In genomic region chr13:47481521-47481920, GRCh38 we compare ENCODE assay signal across 35 cellular contexts.
"Had no signal": no experiment of that assay in that cellular context is flagged by ENCODE, and none has a peak within 500 bp of the region (broad histone marks: within the 10 kb centered on the region; RNA-seq: fewer than 3 reads in every experiment).

No MANE protein-coding gene starts in this region.

- ATAC-seq: activated CD8-positive, alpha-beta memory T cell treated with anti-CD3 and anti-CD28 coated beads, Interleukin-2, amount 10 ng/mL, durations not matched to agents 7 days and 5 days; activated T-cell treated with anti-CD3 and anti-CD28 coated beads, Interleukin-2, amount 50 U/mL, for 72 hours; activated T-helper 17 cell treated with anti-CD3 and anti-CD28 coated beads, Interleukin-2, amount 50 U/mL, for 72 hours; body of pancreas; PC-3 had no signal

- H3K4me1 Mint-ChIP-seq: activated CD4-positive, alpha-beta memory T cell treated with anti-CD3 and anti-CD28 coated beads, Interleukin-2, amount 10 ng/mL, durations not matched to agents 7 days and 5 days; activated CD8-positive, alpha-beta memory T cell treated with anti-CD3 and anti-CD28 coated beads, Interleukin-2, amount 10 ng/mL, durations not matched to agents 7 days and 5 days; activated naive CD8-positive, alpha-beta T cell treated with anti-CD3 and anti-CD28 coated beads for 36 hours; activated T-helper 17 cell treated with anti-CD3 and anti-CD28 coated beads, Interleukin-2, amount 50 U/mL, for 72 hours had no signal

- H3K9me3 ChIP-seq: body of pancreas, breast epithelium, SJSA1 had no signal

- H3K36me3 ChIP-seq: breast epithelium, Peyer's patch, SJSA1, WERI-Rb-1 had no signal

- H3K4me1 ChIP-seq: body of pancreas, breast epithelium, Peyer's patch had no signal

- H3K27me3 Mint-ChIP-seq: activated CD4-positive, alpha-beta memory T cell treated with anti-CD3 and anti-CD28 coated beads, Interleukin-2, amount 10 ng/mL, durations not matched to agents 7 days and 5 days; activated CD8-positive, alpha-beta memory T cell treated with anti-CD3 and anti-CD28 coated beads, Interleukin-2, amount 10 ng/mL, durations not matched to agents 7 days and 5 days; activated T-helper 17 cell treated with anti-CD3 and anti-CD28 coated beads, Interleukin-2, amount 50 U/mL, for 72 hours had no signal

- H3K27ac ChIP-seq: body of pancreas, breast epithelium, Peyer's patch, WERI-Rb-1 had no signal

- H3K27ac Mint-ChIP-seq: activated CD4-positive, alpha-beta memory T cell treated with anti-CD3 and anti-CD28 coated beads, Interleukin-2, amount 10 ng/mL, durations not matched to agents 7 days and 5 days; activated CD8-positive, alpha-beta memory T cell treated with anti-CD3 and anti-CD28 coated beads, Interleukin-2, amount 10 ng/mL, durations not matched to agents 7 days and 5 days; activated naive CD8-positive, alpha-beta T cell treated with anti-CD3 and anti-CD28 coated beads for 36 hours; activated T-cell treated with anti-CD3 and anti-CD28 coated beads, Interleukin-2, amount 50 U/mL, for 72 hours; activated T-helper 17 cell treated with anti-CD3 and anti-CD28 coated beads, Interleukin-2, amount 50 U/mL, for 72 hours had no signal

- H3K27me3 ChIP-seq: body of pancreas, breast epithelium, Peyer's patch, SJSA1 had no signal

- H3K9me3 Mint-ChIP-seq: activated CD4-positive, alpha-beta memory T cell treated with anti-CD3 and anti-CD28 coated beads, Interleukin-2, amount 10 ng/mL, durations not matched to agents 7 days and 5 days; activated naive CD8-positive, alpha-beta T cell treated with anti-CD3 and anti-CD28 coated beads for 36 hours had no signal

- H3K4me3 ChIP-seq: body of pancreas, breast epithelium, Peyer's patch, SJSA1 had no signal

- H3K4me3 Mint-ChIP-seq: activated CD4-positive, alpha-beta memory T cell treated with anti-CD3 and anti-CD28 coated beads, Interleukin-2, amount 10 ng/mL, durations not matched to agents 7 days and 5 days; activated CD8-positive, alpha-beta memory T cell treated with anti-CD3 and anti-CD28 coated beads, Interleukin-2, amount 10 ng/mL, durations not matched to agents 7 days and 5 days; activated naive CD8-positive, alpha-beta T cell treated with anti-CD3 and anti-CD28 coated beads for 36 hours; activated T-cell treated with anti-CD3 and anti-CD28 coated beads, Interleukin-2, amount 50 U/mL, for 72 hours; activated T-helper 17 cell treated with anti-CD3 and anti-CD28 coated beads, Interleukin-2, amount 50 U/mL, for 72 hours had no signal

- H3K36me3 Mint-ChIP-seq: activated CD8-positive, alpha-beta memory T cell treated with anti-CD3 and anti-CD28 coated beads, Interleukin-2, amount 10 ng/mL, durations not matched to agents 7 days and 5 days; activated naive CD8-positive, alpha-beta T cell treated with anti-CD3 and anti-CD28 coated beads for 36 hours had no signal

- DNase-seq: activated CD4-positive, alpha-beta memory T cell treated with anti-CD3 and anti-CD28 coated beads, Interleukin-2, amount 10 ng/mL, durations not matched to agents 7 days and 5 days; activated CD4-positive, alpha-beta T cell treated with anti-CD3 and anti-CD28 coated beads for 1 hour; activated CD4-positive, alpha-beta T cell treated with anti-CD3 and anti-CD28 coated beads for 48 hours; activated CD4-positive, CD25-positive, alpha-beta regulatory T cell; activated CD8-positive, alpha-beta memory T cell treated with anti-CD3 and anti-CD28 coated beads for 24 hours; activated CD8-positive, alpha-beta memory T cell treated with anti-CD3 and anti-CD28 coated beads, Interleukin-2, amount 10 ng/mL, durations not matched to agents 7 days and 5 days; activated effector memory CD4-positive, alpha-beta T cell treated with anti-CD3 and anti-CD28 coated beads, Interleukin-2, amount 50 U/mL, for 16 hours; activated naive CD4-positive, alpha-beta T cell; activated naive CD4-positive, alpha-beta T cell treated with anti-CD3 and anti-CD28 coated beads, Interleukin-2, amount 50 U/mL, for 16 hours; activated naive CD8-positive, alpha-beta T cell treated with anti-CD3 and anti-CD28 coated beads for 36 hours; activated T-cell treated with anti-CD3 and anti-CD28 coated beads, Interleukin-2, amount 50 U/mL, for 1 hour; activated T-cell treated with anti-CD3 and anti-CD28 coated beads, Interleukin-2, amount 50 U/mL, for 72 hours; amniotic stem cell; aorta; body of pancreas; MM.1S; NCI-H1092; NCI-H1436 treated with DMSO at 0.1 percent for 48 hours; NCI-H1694 treated with DMSO at 0.1 percent for 48 hours; NCI-H2029; NCI-H345; NCI-H524 treated with DMSO at 0.1 percent for 48 hours; NK-92 treated with Interleukin-12 subunit alpha and Interleukin-12 subunit beta, amount 100 ng/mL, for 24 hours; PC-3; Peyer's patch; RPMI8226; SHP77 treated with DMSO at 0.1 percent for 48 hours; SW 1271; T-helper 1 cell; T-helper 2 cell; T-helper 9 cell; WERI-Rb-1 had no signal
